Comparison of ENCODE assay signal across 1 cellular context in the genomic region with DNA sequence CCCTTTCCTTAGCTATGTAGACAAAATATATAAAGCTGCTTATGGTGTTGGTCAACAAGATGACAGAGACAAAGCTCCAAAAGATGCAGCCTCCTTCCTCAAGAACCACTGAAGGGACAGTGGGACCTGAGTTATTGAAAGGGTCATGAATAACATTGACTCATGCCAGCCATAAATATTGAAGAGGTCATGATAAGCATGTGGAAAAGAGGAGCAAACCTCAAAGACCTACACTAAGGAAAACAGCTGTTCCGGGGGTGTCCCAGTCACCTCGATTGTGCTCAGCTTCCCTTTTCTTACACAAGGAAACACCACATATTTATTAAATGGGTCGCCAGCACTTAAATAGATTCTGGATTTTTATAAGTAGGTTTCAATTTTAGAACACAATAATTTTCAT.
TF ChIP-seq lines count a peak whose summit lies in the region.

No MANE protein-coding gene starts in this region.

TF ChIP-seq in IMR-90, 13 proteins besides CTCF, POLR2A, EP300 and RAD21:
- TF ChIP-seq SMC3 (IDR thresholded peaks at IDR 0.05; ENCODE audit: low read depth, low read length) (no peak), NFE2L2 (IDR thresholded peaks at IDR 0.05; ENCODE audit: low read depth, low read length) (no peak)
TF ChIP-seq in IMR-90: peak in this region for 0.
